1 cellular context compared by ENCODE assay signal in the genomic region with DNA sequence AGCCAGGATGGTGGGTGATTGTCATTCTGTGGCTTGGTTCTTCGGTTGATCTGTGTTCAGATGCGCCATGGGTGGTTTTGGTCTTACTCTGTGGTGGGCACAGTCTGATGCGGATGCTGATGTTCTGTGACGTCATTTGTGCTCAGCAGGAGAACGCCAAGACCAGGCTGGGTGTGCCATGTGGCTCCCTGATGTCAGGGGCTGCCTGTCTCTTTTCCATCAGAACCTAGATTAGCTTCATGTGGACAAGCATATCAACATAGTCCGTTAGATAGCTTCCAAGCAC.
TF ChIP-seq lines count a peak whose summit lies in the region.

No MANE protein-coding gene starts in this region.

TF ChIP-seq in neural cell, 6 proteins besides CTCF, POLR2A, EP300 and RAD21:
- TF ChIP-seq, protein P1, sequence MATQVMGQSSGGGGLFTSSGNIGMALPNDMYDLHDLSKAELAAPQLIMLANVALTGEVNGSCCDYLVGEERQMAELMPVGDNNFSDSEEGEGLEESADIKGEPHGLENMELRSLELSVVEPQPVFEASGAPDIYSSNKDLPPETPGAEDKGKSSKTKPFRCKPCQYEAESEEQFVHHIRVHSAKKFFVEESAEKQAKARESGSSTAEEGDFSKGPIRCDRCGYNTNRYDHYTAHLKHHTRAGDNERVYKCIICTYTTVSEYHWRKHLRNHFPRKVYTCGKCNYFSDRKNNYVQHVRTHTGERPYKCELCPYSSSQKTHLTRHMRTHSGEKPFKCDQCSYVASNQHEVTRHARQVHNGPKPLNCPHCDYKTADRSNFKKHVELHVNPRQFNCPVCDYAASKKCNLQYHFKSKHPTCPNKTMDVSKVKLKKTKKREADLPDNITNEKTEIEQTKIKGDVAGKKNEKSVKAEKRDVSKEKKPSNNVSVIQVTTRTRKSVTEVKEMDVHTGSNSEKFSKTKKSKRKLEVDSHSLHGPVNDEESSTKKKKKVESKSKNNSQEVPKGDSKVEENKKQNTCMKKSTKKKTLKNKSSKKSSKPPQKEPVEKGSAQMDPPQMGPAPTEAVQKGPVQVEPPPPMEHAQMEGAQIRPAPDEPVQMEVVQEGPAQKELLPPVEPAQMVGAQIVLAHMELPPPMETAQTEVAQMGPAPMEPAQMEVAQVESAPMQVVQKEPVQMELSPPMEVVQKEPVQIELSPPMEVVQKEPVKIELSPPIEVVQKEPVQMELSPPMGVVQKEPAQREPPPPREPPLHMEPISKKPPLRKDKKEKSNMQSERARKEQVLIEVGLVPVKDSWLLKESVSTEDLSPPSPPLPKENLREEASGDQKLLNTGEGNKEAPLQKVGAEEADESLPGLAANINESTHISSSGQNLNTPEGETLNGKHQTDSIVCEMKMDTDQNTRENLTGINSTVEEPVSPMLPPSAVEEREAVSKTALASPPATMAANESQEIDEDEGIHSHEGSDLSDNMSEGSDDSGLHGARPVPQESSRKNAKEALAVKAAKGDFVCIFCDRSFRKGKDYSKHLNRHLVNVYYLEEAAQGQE (IDR thresholded peaks at IDR 0.05; ENCODE audit: borderline replicate concordance), result no peak
- TF ChIP-seq MXI1 (conservative IDR thresholded peaks at IDR 0.05; ENCODE audit: poor library complexity, severe bottlenecking) (no peak), SMC3 (conservative IDR thresholded peaks at IDR 0.05; ENCODE audit: poor library complexity) (no peak), TAF1 (IDR thresholded peaks at IDR 0.05; ENCODE audit: low read depth) (no peak), EZH2 (IDR thresholded peaks at IDR 0.05; ENCODE audit: borderline replicate concordance, insufficient read depth, low read length, poor library complexity, severe bottlenecking) (no peak)
